Comparison of ENCODE assay signal across 9 cellular contexts in genomic region chr6:26250806-26251075, GRCh38.
DNase-seq lines count a peak whose midpoint lies in the region; ATAC-seq lines count a peak whose summit lies in the region.
"Had no signal": no experiment of that assay in that cellular context is flagged by ENCODE, and none has a peak within 500 bp of the region (broad histone marks: within the 10 kb centered on the region; RNA-seq: fewer than 3 reads in every experiment).

No MANE protein-coding gene starts in this region.

- no peak overlapping the region for H2BK5ac ChIP-seq in trophoblast cell (ENCODE audit: low read depth, low read length, poor library complexity)

- no peak overlapping the region for H2AK5ac ChIP-seq in trophoblast cell (ENCODE audit: low read length)

- no peak overlapping the region for H4K8ac ChIP-seq in trophoblast cell (ENCODE audit: low read depth, low read length)

- no peak overlapping the region for H3K23ac ChIP-seq in trophoblast cell (ENCODE audit: low read length)

- H3K9ac ChIP-seq in trophoblast cell (ENCODE audit: low read length), result no peak overlapping the region

- H3K27ac ChIP-seq in ACC112 (ENCODE audit: low read depth, low read length) (peak overlapping the region; percentile 57), trophoblast cell (ENCODE audit: low read depth, low read length) (no peak overlapping the region)

- no peak overlapping the region for H4K91ac ChIP-seq in trophoblast cell (ENCODE audit: low read depth, low read length)

- H3K36me3 ChIP-seq in ACC112 (ENCODE audit: insufficient read depth, low read length), result no peaks in the 10 kb centered on the region
- no peaks in the 10 kb centered on the region for H3K36me3 ChIP-seq in trophoblast cell (ENCODE audit: control insufficient read depth in 1 of 2, insufficient read depth in 2 of 2, low read length in 2 of 2)

- no peak overlapping the region for H3K4ac ChIP-seq in trophoblast cell (ENCODE audit: low read depth, low read length)

- ATAC-seq in GM21381 (IDR thresholded peaks at IDR 0.05; ENCODE audit: unreplicated experiment) (peak; percentile 11), GM19463 (IDR thresholded peaks at IDR 0.05; ENCODE audit: unreplicated experiment) (no peak), HG03097 (IDR thresholded peaks at IDR 0.05; ENCODE audit: low FRiP score, unreplicated experiment) (no peak)
- ATAC-seq: HCT116 had no signal

- H3K4me1 ChIP-seq in ACC112 (ENCODE audit: control insufficient read depth, insufficient read depth, low read length, unreplicated experiment), result no peaks in the 10 kb centered on the region
- H3K4me1 ChIP-seq in trophoblast cell (ENCODE audit: control insufficient read depth in 1 of 2, insufficient read depth in 2 of 2, low read length in 2 of 2), result no peaks in the 10 kb centered on the region

- no peak overlapping the region for H2BK120ac ChIP-seq in trophoblast cell (ENCODE audit: insufficient read depth, low read length, poor library complexity)

- no peak overlapping the region for H4K12ac ChIP-seq in trophoblast cell (ENCODE audit: low read depth, low read length)

- peaks cover 2% of the 10 kb centered on the region for H3K9me3 ChIP-seq in trophoblast cell (ENCODE audit: insufficient read depth, low read depth, low read length)

- H3K18ac ChIP-seq in trophoblast cell (ENCODE audit: low read length), result no peak overlapping the region

- H3K79me2 ChIP-seq in ACC112 (ENCODE audit: control insufficient read depth, insufficient read depth, low read length, unreplicated experiment) (no peaks in the 10 kb centered on the region), trophoblast cell (ENCODE audit: control insufficient read depth, insufficient read depth, low read length, poor library complexity) (peaks cover 7% of the 10 kb centered on the region)

- H3K27me3 ChIP-seq in ACC112 (ENCODE audit: insufficient read depth, low read length) (peaks cover 32% of the 10 kb centered on the region), trophoblast cell (ENCODE audit: insufficient read depth, low read length) (no peaks in the 10 kb centered on the region)

- WGBS in trophoblast cell (ENCODE audit: extremely low coverage, insufficient coverage, insufficient read length), result no CpG with 5 or more reads among the region's 7 CpGs

- H3K4me3 ChIP-seq in ACC112 (ENCODE audit: low read depth, low read length) (peak overlapping the region; percentile 69), trophoblast cell (ENCODE audit: low read depth, low read length) (no peak overlapping the region)

- peak; percentile 46 for DNase-seq in activated CD4-positive, alpha-beta T cell treated with anti-CD3 and anti-CD28 coated beads, Interleukin-2, amount 50 U/mL, for 1 hour
- peak; percentile 70 for DNase-seq in fibroblast of peridontal ligament (ENCODE audit: extremely low read depth)
- DNase-seq in trophoblast cell, result peak in 1 of 2 donors; percentile 73
- DNase-seq in OCI-M2 (lab: John Stamatoyannopoulos, UW; ENCODE audit: unreplicated experiment), result no peak

- H2AFZ ChIP-seq in ACC112 (ENCODE audit: low read length, unreplicated experiment), result peak overlapping the region; percentile 93
- H2AFZ ChIP-seq in trophoblast cell (ENCODE audit: insufficient read depth, low read length, poor library complexity), result no peak overlapping the region

- no peak overlapping the region for H2BK12ac ChIP-seq in trophoblast cell (ENCODE audit: low read length)

- peaks cover 12% of the 10 kb centered on the region for H3K79me1 ChIP-seq in trophoblast cell (ENCODE audit: low read length)

- H3K14ac ChIP-seq in trophoblast cell (ENCODE audit: low read length), result no peak overlapping the region

- H3K4me2 ChIP-seq in trophoblast cell (ENCODE audit: low read length), result peak overlapping the region; percentile 90
